Comparison of ENCODE assay signal across 31 cellular contexts in genomic region chrX:119156241-119156640, GRCh38. TPM values are rescaled to one million over a fixed set of nuclear protein-coding genes. Genes with fewer than 3 reads are reported as not detected.
"Had no signal": no experiment of that assay in that cellular context is flagged by ENCODE, and none has a peak within 500 bp of the region (broad histone marks: within the 10 kb centered on the region; RNA-seq: fewer than 3 reads in every experiment).

No MANE protein-coding gene starts in this region.

- H3K9me3 ChIP-seq: SJCRH30 had no signal

- DNase-seq: activated CD4-positive, alpha-beta T cell treated with anti-CD3 and anti-CD28 coated beads, Interleukin-2, amount 10 ng/mL, durations not matched to agents 24 days and 14 days; activated CD4-positive, alpha-beta T cell treated with anti-CD3 and anti-CD28 coated beads, Interleukin-2, amount 50 U/mL, for 4 hours; activated CD8-positive, alpha-beta T cell treated with anti-CD3 and anti-CD28 coated beads for 36 hours; activated effector memory CD4-positive, alpha-beta T cell treated with anti-CD3 and anti-CD28 coated beads, Interleukin-2, amount 50 U/mL, for 16 hours; activated naive CD4-positive, alpha-beta T cell; activated naive CD4-positive, alpha-beta T cell treated with anti-CD3 and anti-CD28 coated beads, Interleukin-2, amount 50 U/mL, for 16 hours; activated naive CD8-positive, alpha-beta T cell treated with anti-CD3 and anti-CD28 coated beads for 36 hours; activated T-cell treated with anti-CD3 and anti-CD28 coated beads, Interleukin-2, amount 50 U/mL, for 1 hour; activated T-cell treated with anti-CD3 and anti-CD28 coated beads, Interleukin-2, amount 50 U/mL, for 72 hours; amniotic stem cell; aorta; brain microvascular endothelial cell; Karpas-422; NCI-H1105; NCI-H1417 treated with DMSO at 0.1 percent for 48 hours; NCI-H187 treated with DMSO at 0.1 percent for 48 hours; NCI-H2081; NCI-H345; NCI-H524 treated with DMSO at 0.1 percent for 48 hours; SHP77; SJCRH30; T1000 had no signal

- H3K4me1 ChIP-seq: SJCRH30 had no signal

- H3K27me3 ChIP-seq: brain microvascular endothelial cell had no signal

- H3K27ac Mint-ChIP-seq: activated CD4-positive, alpha-beta T cell treated with anti-CD3 and anti-CD28 coated beads, Interleukin-2, amount 10 ng/mL, durations not matched to agents 24 days and 14 days; activated CD8-positive, alpha-beta T cell treated with anti-CD3 and anti-CD28 coated beads for 36 hours; activated naive CD8-positive, alpha-beta T cell treated with anti-CD3 and anti-CD28 coated beads for 36 hours; activated T-cell treated with anti-CD3 and anti-CD28 coated beads, Interleukin-2, amount 50 U/mL, for 72 hours; activated T-helper 17 cell treated with anti-CD3 and anti-CD28 coated beads, Interleukin-2, amount 50 U/mL, for 72 hours had no signal

- H3K36me3 ChIP-seq: brain microvascular endothelial cell, SJCRH30 had no signal

- H3K9me3 Mint-ChIP-seq: activated CD4-positive, alpha-beta T cell treated with anti-CD3 and anti-CD28 coated beads, Interleukin-2, amount 10 ng/mL, durations not matched to agents 24 days and 14 days; activated CD8-positive, alpha-beta T cell treated with anti-CD3 and anti-CD28 coated beads for 36 hours; activated naive CD8-positive, alpha-beta T cell treated with anti-CD3 and anti-CD28 coated beads for 36 hours; activated T-cell treated with anti-CD3 and anti-CD28 coated beads, Interleukin-2, amount 50 U/mL, for 72 hours; activated T-helper 17 cell treated with anti-CD3 and anti-CD28 coated beads, Interleukin-2, amount 50 U/mL, for 72 hours had no signal

- H3K27ac ChIP-seq: brain microvascular endothelial cell, SJCRH30, SK-N-MC had no signal

- H3K4me3 Mint-ChIP-seq: activated CD4-positive, alpha-beta T cell treated with anti-CD3 and anti-CD28 coated beads, Interleukin-2, amount 10 ng/mL, durations not matched to agents 24 days and 14 days; activated CD8-positive, alpha-beta T cell treated with anti-CD3 and anti-CD28 coated beads for 36 hours; activated naive CD8-positive, alpha-beta T cell treated with anti-CD3 and anti-CD28 coated beads for 36 hours; activated T-cell treated with anti-CD3 and anti-CD28 coated beads, Interleukin-2, amount 50 U/mL, for 72 hours; activated T-helper 17 cell treated with anti-CD3 and anti-CD28 coated beads, Interleukin-2, amount 50 U/mL, for 72 hours had no signal

- H3K4me3 ChIP-seq: SJCRH30, SK-N-MC had no signal

- ATAC-seq: activated CD8-positive, alpha-beta T cell treated with anti-CD3 and anti-CD28 coated beads for 36 hours; activated T-cell treated with anti-CD3 and anti-CD28 coated beads, Interleukin-2, amount 50 U/mL, for 72 hours; activated T-helper 17 cell treated with anti-CD3 and anti-CD28 coated beads, Interleukin-2, amount 50 U/mL, for 72 hours; Panc1 had no signal

- H3K27me3 Mint-ChIP-seq: activated CD8-positive, alpha-beta T cell treated with anti-CD3 and anti-CD28 coated beads for 36 hours had no signal

- H3K36me3 Mint-ChIP-seq: activated naive CD8-positive, alpha-beta T cell treated with anti-CD3 and anti-CD28 coated beads for 36 hours had no signal

- H3K4me1 Mint-ChIP-seq: activated CD4-positive, alpha-beta T cell treated with anti-CD3 and anti-CD28 coated beads, Interleukin-2, amount 10 ng/mL, durations not matched to agents 24 days and 14 days; activated naive CD8-positive, alpha-beta T cell treated with anti-CD3 and anti-CD28 coated beads for 36 hours; activated T-helper 17 cell treated with anti-CD3 and anti-CD28 coated beads, Interleukin-2, amount 50 U/mL, for 72 hours had no signal

RNA-seq across cellular contexts. Expression of gene KIAA1210, which starts 28.6 kb away (rescaled TPM):
- total RNA-seq: activated CD4-positive, alpha-beta T cell treated with anti-CD3 and anti-CD28 coated beads, Interleukin-2, amount 10 ng/mL, durations not matched to agents 24 days and 14 days; activated CD8-positive, alpha-beta memory T cell treated with anti-CD3 and anti-CD28 coated beads for 36 hours; activated CD8-positive, alpha-beta T cell treated with anti-CD3 and anti-CD28 coated beads for 36 hours; activated naive CD8-positive, alpha-beta T cell treated with anti-CD3 and anti-CD28 coated beads for 36 hours; activated T-cell treated with anti-CD3 and anti-CD28 coated beads, Interleukin-2, amount 50 U/mL, for 72 hours; activated T-helper 17 cell treated with anti-CD3 and anti-CD28 coated beads, Interleukin-2, amount 50 U/mL, for 72 hours; aorta; MCF 10A; NCI-H460; RPMI7951; SJCRH30; T-helper 1 cell treated with Interleukin-12 subunit alpha and Interleukin-12 subunit beta and Interleukin-4 antibody, amounts not matched to agents 30 ng/mL and 1 ng/mL, for 36 hours; T-helper 2 cell treated with Interferon-gamma antibody and Interleukin-4, amounts not matched to agents 100 ng/mL and 5 ng/mL, for 36 hours had no signal
- polyA plus RNA-seq: aorta had no signal
